Comparison of ENCODE assay signal across 11 cellular contexts in genomic region chr10:62080905-62081304, GRCh38.
A peak's percentile ranks its signal among the peaks of the same experiment; 100 is the strongest.
DNase-seq lines count a peak whose midpoint lies in the region; ATAC-seq and TF ChIP-seq lines count a peak whose summit lies in the region.
"Had no signal": no experiment of that assay in that cellular context is flagged by ENCODE, and none has a peak within 500 bp of the region (broad histone marks: within the 10 kb centered on the region; RNA-seq: fewer than 3 reads in every experiment).

No MANE protein-coding gene starts in this region.

- peak overlapping the region; percentile 31 for H3K27ac Mint-ChIP-seq in activated T-cell treated with anti-CD3 and anti-CD28 coated beads, Interleukin-2, amount 50 U/mL, for 72 hours

- no peak for DNase-seq in activated T-cell treated with anti-CD3 and anti-CD28 coated beads, Interleukin-2, amount 50 U/mL, for 72 hours
- DNase-seq in activated T-cell treated with anti-CD3 and anti-CD28 coated beads, Interleukin-2, amount 50 U/mL, for 4 hours, result no peak
- DNase-seq in left lung, result no peak
- no peak for DNase-seq in stimulated activated CD4-positive, alpha-beta T cell treated with anti-CD3 and anti-CD28 coated beads, Interleukin-2, amount 100 ng/mL, for 48 hours
- no peak for DNase-seq in SKM-1 (lab: John Stamatoyannopoulos, UW; ENCODE audit: unreplicated experiment)
- DNase-seq: kidney glomerular epithelial cell, NCI-H2029, thyroid gland had no signal

- intact Hi-C loops in left lung (cut with DNase I), result no loop called here

- H3K27ac ChIP-seq in SU-DHL-6 (ENCODE audit: low read depth, low read length) (peak overlapping the region; percentile 97), left lung (peak overlapping the region; percentile 76 to 79), thymus (ENCODE audit: low read depth) (peak overlapping the region; percentile 27)

- peak overlapping the region; percentile 64 for H3K9ac ChIP-seq in SU-DHL-6 (ENCODE audit: low read length)

- H3K4me3 ChIP-seq in SU-DHL-6 (ENCODE audit: insufficient read depth, low read length, poor library complexity, severe bottlenecking) (peak overlapping the region; percentile 7), left lung (no peak overlapping the region), thymus (ENCODE audit: low read length) (no peak overlapping the region)
- H3K4me3 ChIP-seq: thyroid gland had no signal

- H3K4me1 Mint-ChIP-seq in activated T-cell treated with anti-CD3 and anti-CD28 coated beads, Interleukin-2, amount 50 U/mL, for 72 hours (ENCODE audit: low read depth), result peaks cover 83% of the 10 kb centered on the region
- H3K4me1 Mint-ChIP-seq in activated T-cell treated with anti-CD3 and anti-CD28 coated beads, Interleukin-2, amount 50 U/mL, for 4 hours (ENCODE audit: low read depth), result peaks cover 88% of the 10 kb centered on the region

- H3K36me3 Mint-ChIP-seq in activated T-cell treated with anti-CD3 and anti-CD28 coated beads, Interleukin-2, amount 50 U/mL, for 72 hours (ENCODE audit: insufficient read depth in 2 of 2), result peaks cover 26 to 58% of the 10 kb centered on the region in 2 donors
- peaks cover 66% of the 10 kb centered on the region for H3K36me3 Mint-ChIP-seq in activated T-cell treated with anti-CD3 and anti-CD28 coated beads, Interleukin-2, amount 50 U/mL, for 4 hours (ENCODE audit: insufficient read depth)

- no peak for ATAC-seq in activated T-cell treated with anti-CD3 and anti-CD28 coated beads, Interleukin-2, amount 50 U/mL, for 72 hours (replicated peaks in 1 of 2)
- no peak for ATAC-seq in activated T-cell treated with anti-CD3 and anti-CD28 coated beads, Interleukin-2, amount 50 U/mL, for 4 hours
- ATAC-seq in left lung (no peak), HG02798 (IDR thresholded peaks at IDR 0.05; ENCODE audit: poor library complexity, unreplicated experiment) (no peak)

- peaks cover 0 to 4% of the 10 kb centered on the region in 2 donors for H3K9me3 Mint-ChIP-seq in activated T-cell treated with anti-CD3 and anti-CD28 coated beads, Interleukin-2, amount 50 U/mL, for 72 hours
- no peaks in the 10 kb centered on the region for H3K9me3 Mint-ChIP-seq in activated T-cell treated with anti-CD3 and anti-CD28 coated beads, Interleukin-2, amount 50 U/mL, for 4 hours

- peaks cover 66% of the 10 kb centered on the region for H3K79me2 ChIP-seq in SU-DHL-6 (ENCODE audit: insufficient read depth, low read length)

- H3K4me1 ChIP-seq in left lung (peaks cover 28 to 38% of the 10 kb centered on the region in 2 donors), thymus (ENCODE audit: control insufficient read depth, insufficient read depth, low read length) (peaks cover 14% of the 10 kb centered on the region)

- TF ChIP-seq CTCF in SU-DHL-6 (IDR thresholded peaks at IDR 0.05; ENCODE audit: insufficient read depth, low read length, poor library complexity, severe bottlenecking), result no peak
- TF ChIP-seq CTCF in left lung (IDR thresholded peaks at IDR 0.05), result no peak

- H3K27me3 Mint-ChIP-seq in activated T-cell treated with anti-CD3 and anti-CD28 coated beads, Interleukin-2, amount 50 U/mL, for 72 hours (ENCODE audit: low read depth), result no peaks in the 10 kb centered on the region
- no peaks in the 10 kb centered on the region for H3K27me3 Mint-ChIP-seq in activated T-cell treated with anti-CD3 and anti-CD28 coated beads, Interleukin-2, amount 50 U/mL, for 4 hours (ENCODE audit: low read depth)

- H3K9me3 ChIP-seq in SU-DHL-6 (ENCODE audit: insufficient read depth, low read length) (no peaks in the 10 kb centered on the region), left lung (no peaks in the 10 kb centered on the region), thymus (ENCODE audit: control insufficient read depth) (no peaks in the 10 kb centered on the region)
- H3K9me3 ChIP-seq: thyroid gland had no signal

- H4K20me1 ChIP-seq in SU-DHL-6 (ENCODE audit: low read depth, low read length), result no peaks in the 10 kb centered on the region

- H3K4me2 ChIP-seq in SU-DHL-6 (ENCODE audit: low read depth, low read length, poor library complexity, severe bottlenecking), result peak overlapping the region; percentile 95

- H3K9me2 ChIP-seq in SU-DHL-6 (replicated peaks; ENCODE audit: insufficient read depth, low read length), result no peaks in the 10 kb centered on the region

- peak overlapping the region; percentile 43 to 77 for H3K4me3 Mint-ChIP-seq in activated T-cell treated with anti-CD3 and anti-CD28 coated beads, Interleukin-2, amount 50 U/mL, for 72 hours
- no peak overlapping the region for H3K4me3 Mint-ChIP-seq in activated T-cell treated with anti-CD3 and anti-CD28 coated beads, Interleukin-2, amount 50 U/mL, for 4 hours

- H3F3A ChIP-seq in SU-DHL-6 (ENCODE audit: insufficient read depth), result peaks cover 65% of the 10 kb centered on the region

- H2AFZ ChIP-seq in SU-DHL-6 (ENCODE audit: low read depth, low read length, severe bottlenecking), result no peak overlapping the region

- no peaks in the 10 kb centered on the region for H3K27me3 ChIP-seq in SU-DHL-6 (ENCODE audit: low read length)
- H3K27me3 ChIP-seq in left lung, result no peaks in the 10 kb centered on the region
- H3K27me3 ChIP-seq in thymus (ENCODE audit: control insufficient read depth, insufficient read depth), result no peaks in the 10 kb centered on the region
- H3K27me3 ChIP-seq: thyroid gland had no signal

- WGBS in thymus, result 97% methylated on average over 5 of the region's 5 CpGs

- H3K36me3 ChIP-seq in SU-DHL-6 (ENCODE audit: low read length) (peaks cover 27% of the 10 kb centered on the region), left lung (peaks cover 0 to 18% of the 10 kb centered on the region in 2 donors), thymus (ENCODE audit: control insufficient read depth, insufficient read depth) (peaks cover 16% of the 10 kb centered on the region)

Comparison
In these comparisons a context has a peak if more than half of its experiments do, and no peak if none do; other contexts are left out.
1. H3K27ac ChIP-seq: peak in every context shown above with its lines; median percentile 97 in SU-DHL-6; 78 in left lung; 27 in thymus.